In the genomic region with DNA sequence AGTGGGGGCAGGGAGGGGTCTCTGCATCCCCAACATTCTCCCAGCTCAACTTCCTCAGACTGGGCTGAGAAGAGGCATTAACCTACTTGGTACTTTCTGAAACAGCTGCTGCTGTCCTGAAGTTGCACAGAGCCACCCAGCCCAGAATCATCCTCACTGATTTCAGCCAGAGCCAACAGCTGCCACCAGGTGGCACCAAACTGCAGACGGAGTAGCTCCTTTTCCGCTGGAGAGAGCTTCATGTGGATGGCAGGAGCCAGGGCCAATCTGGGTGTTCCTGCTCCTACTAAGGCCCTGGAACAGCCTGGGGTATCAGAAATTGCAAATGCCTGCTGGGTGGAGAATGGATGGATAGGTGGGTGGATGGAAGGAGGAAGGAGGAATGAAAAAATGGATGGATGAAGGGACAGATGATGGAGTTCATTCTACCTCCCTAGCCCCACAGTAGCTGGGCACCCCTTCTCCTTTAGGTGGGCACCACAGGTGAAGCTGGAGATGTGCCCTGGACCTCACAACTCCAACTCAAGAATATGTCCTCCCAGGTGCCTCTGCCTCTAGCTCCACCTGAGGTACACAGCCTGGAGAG, we compare ENCODE assay signal across 8 cellular contexts. TPM values are rescaled to one million over a fixed set of nuclear protein-coding genes. Genes with fewer than 3 reads are reported as not detected.
A peak's percentile ranks its signal among the peaks of the same experiment; 100 is the strongest.
DNase-seq lines count a peak whose midpoint lies in the region; ATAC-seq and TF ChIP-seq lines count a peak whose summit lies in the region.

No MANE protein-coding gene starts in this region.

- peak; percentile 70 to 73 for ATAC-seq in activated naive CD4-positive, alpha-beta T cell treated with anti-CD3 and anti-CD28 coated beads, Interleukin-2, amount 50 U/mL, for 72 hours
- ATAC-seq in Right ventricle myocardium superior (ENCODE audit: poor library complexity) (peak; percentile 84), aorta (ENCODE audit: low FRiP score) (peak; percentile 64)

- intact Hi-C loops in Right ventricle myocardium superior (cut with DNase I) (loop anchor here (5.0 to 10.0 kb wide), 2 partner anchors 105 to 423 kb away; no protein-coding TSS in a partner anchor), aorta (cut with DNase I) (loop anchor here (2.0 to 10.0 kb wide), 3 partner anchors 105 to 197 kb away; no protein-coding TSS in a partner anchor)

- no peak overlapping the region for H3K27ac Mint-ChIP-seq in activated naive CD4-positive, alpha-beta T cell treated with anti-CD3 and anti-CD28 coated beads, Interleukin-2, amount 50 U/mL, for 72 hours

- no peaks in the 10 kb centered on the region for H3K36me3 ChIP-seq in aorta (ENCODE audit: control insufficient read depth in 1 of 2, insufficient read depth in 2 of 2, low read length in 1 of 2)

- DNase-seq in Kasumi-1 (lab: John Stamatoyannopoulos, UW) (peak; percentile 71 to 87), SKM-1 treated with dmso at 0.1 percent for 144 hours (lab: John Stamatoyannopoulos, UW; ENCODE audit: unreplicated experiment) (peak; percentile 13), Right ventricle myocardium superior (peak; percentile 89), pulmonary artery endothelial cell (ENCODE audit: low read depth, low spot score) (peak; percentile 20), aorta (peak; percentile 84 to 90)
- peak in 1 of 2 donors; percentile 74 for DNase-seq in activated naive CD4-positive, alpha-beta T cell treated with anti-CD3 and anti-CD28 coated beads, Interleukin-2, amount 50 U/mL, for 72 hours (ENCODE audit: low spot score in 2 of 2)

- no peaks in the 10 kb centered on the region for H3K9me3 ChIP-seq in aorta (ENCODE audit: control insufficient read depth, low read length)

- H3K9me3 Mint-ChIP-seq in activated naive CD4-positive, alpha-beta T cell treated with anti-CD3 and anti-CD28 coated beads, Interleukin-2, amount 50 U/mL, for 72 hours, result no peaks in the 10 kb centered on the region

- no peaks in the 10 kb centered on the region for H3K4me1 ChIP-seq in aorta (ENCODE audit: control insufficient read depth in 1 of 2, insufficient read depth in 2 of 2, low read length in 2 of 2)

- no peaks in the 10 kb centered on the region for H3K36me3 Mint-ChIP-seq in activated naive CD4-positive, alpha-beta T cell treated with anti-CD3 and anti-CD28 coated beads, Interleukin-2, amount 50 U/mL, for 72 hours

- H3K27me3 ChIP-seq in aorta (ENCODE audit: control insufficient read depth in 1 of 2, insufficient read depth in 2 of 2, low read length in 1 of 2), result no peaks in the 10 kb centered on the region

- H3K27ac ChIP-seq in 22Rv1 (no peak overlapping the region), aorta (ENCODE audit: low read depth in 1 of 2, low read length in 2 of 2) (no peak overlapping the region)

- H3K4me3 ChIP-seq in GM12875 (ENCODE audit: low read depth, low read length) (no peak overlapping the region), aorta (ENCODE audit: low read length in 2 of 2) (no peak overlapping the region)

- peak; percentile 86 for TF ChIP-seq CTCF in 22Rv1 (IDR thresholded peaks at IDR 0.05)
- peak; percentile 89 for TF ChIP-seq CTCF in GM12875 (IDR thresholded peaks at IDR 0.05; ENCODE audit: borderline replicate concordance, insufficient read depth, low read depth, low read length)

- WGBS in aorta, 2 donors, result 0 to 1% methylated on average over 2 of the region's 2 CpGs

RNA-seq across cellular contexts. Expression of a gene that starts 11.8 kb away (rescaled TPM):
- total RNA-seq in activated naive CD4-positive, alpha-beta T cell treated with anti-CD3 and anti-CD28 coated beads, Interleukin-2, amount 50 U/mL, for 72 hours, result not detected
- total RNA-seq in Right ventricle myocardium superior (not detected), pulmonary artery endothelial cell (not detected in 2 replicates), aorta (not detected)
- not detected for polyA plus RNA-seq in aorta
